29 cellular contexts compared by ENCODE assay signal in the genomic region with DNA sequence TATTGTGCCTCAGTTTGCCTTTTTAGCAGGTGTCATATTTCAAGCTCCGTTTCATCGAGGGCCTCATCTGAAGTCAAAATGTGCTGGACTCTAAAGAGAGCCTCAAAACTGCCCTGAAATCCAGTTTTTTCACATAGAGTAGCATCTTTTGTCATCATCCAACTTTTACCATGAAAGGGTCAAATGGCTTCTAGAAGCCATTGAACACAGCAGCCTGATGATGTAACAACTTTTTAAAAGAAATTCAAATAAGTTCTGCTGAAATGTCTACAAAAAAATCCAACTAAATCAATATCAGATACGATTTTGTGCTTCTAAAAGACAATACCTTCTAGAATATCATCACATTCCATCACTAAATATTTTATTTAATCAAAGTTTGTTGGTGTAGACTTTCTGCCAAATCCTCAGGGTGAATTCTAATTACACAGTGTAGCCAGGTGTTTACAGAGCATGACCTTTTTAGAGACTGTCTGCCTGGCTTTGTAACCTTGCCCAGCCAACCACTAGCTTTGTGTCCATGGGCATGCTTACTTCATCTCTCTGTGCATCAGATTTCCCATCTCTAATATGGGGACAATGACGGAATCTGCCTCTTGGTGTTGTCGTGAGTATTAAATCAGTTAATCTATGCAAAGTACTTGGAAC.
"Had no signal": no experiment of that assay in that cellular context is flagged by ENCODE, and none has a peak within 500 bp of the region (broad histone marks: within the 10 kb centered on the region; RNA-seq: fewer than 3 reads in every experiment).

No MANE protein-coding gene starts in this region.

- H3K36me3 ChIP-seq: colonic mucosa, esophagus squamous epithelium, ovary, transverse colon had no signal

- H3K9me3 ChIP-seq: colonic mucosa, esophagus squamous epithelium, ovary, testis, transverse colon had no signal

- DNase-seq: activated CD4-positive, alpha-beta T cell treated with anti-CD3 and anti-CD28 coated beads for 4 hours; activated CD4-positive, alpha-beta T cell treated with anti-CD3 and anti-CD28 coated beads, Interleukin-2, amount 50 U/mL, for 4 hours; activated naive CD4-positive, alpha-beta T cell; activated T-cell treated with anti-CD3 and anti-CD28 coated beads for 4 hours; activated T-cell treated with anti-CD3 and anti-CD28 coated beads, Interleukin-2, amount 50 U/mL, for 72 hours; colonic mucosa; effector CD8-positive, alpha-beta T cell; esophagus squamous epithelium; glutamatergic neuron; islet precursor cell; left ventricle myocardium superior; mammary epithelial cell; naive B cell; nephron progenitor cell; ovary; stimulated activated CD4-positive, alpha-beta T cell treated with anti-CD3 and anti-CD28 coated beads, Interleukin-12 subunit alpha, Interleukin-12 subunit beta, amount 100 ng/mL, for 4 hours; stimulated activated CD4-positive, alpha-beta T cell treated with anti-CD3 and anti-CD28 coated beads, Interleukin-4, amount 100 ng/mL, for 1 hour; stimulated activated naive CD8-positive, alpha-beta T cell treated with anti-CD3 and anti-CD28 coated beads, Interleukin-15, Interleukin-2, amounts not matched to agents 100 U/mL and 50 U/mL, for 24 hours; T-helper 17 cell; T1000; testis; transverse colon had no signal

- H3K27ac ChIP-seq: colonic mucosa, epithelial cell of prostate, esophagus squamous epithelium, ovary, skin epidermis, testis, transverse colon had no signal

- H3K27me3 ChIP-seq: colonic mucosa, esophagus squamous epithelium, ovary, testis, transverse colon had no signal

- H3K4me1 ChIP-seq: colonic mucosa, esophagus squamous epithelium, testis had no signal

- FAIRE-seq: endometrium, frontal cortex, urothelium cell line had no signal

- H3K4me3 ChIP-seq: colonic mucosa, esophagus squamous epithelium, ovary, skin epidermis, testis, transverse colon had no signal

- ATAC-seq: activated naive CD4-positive, alpha-beta T cell treated with anti-CD3 and anti-CD28 coated beads, Interleukin-2, amount 50 U/mL, for 72 hours; activated T-cell treated with anti-CD3 and anti-CD28 coated beads, Interleukin-2, amount 50 U/mL, for 72 hours; left ventricle myocardium superior; sciatic nerve; stimulated activated naive CD8-positive, alpha-beta T cell treated with anti-CD3 and anti-CD28 coated beads, Interleukin-15, Interleukin-2, amounts not matched to agents 100 U/mL and 50 U/mL, for 24 hours; T-helper 17 cell had no signal
